In genomic region chr6:35318200-35318844, GRCh38 we compare ENCODE assay signal across 8 cellular contexts. TPM values are rescaled to one million over a fixed set of nuclear protein-coding genes. Genes with fewer than 3 reads are reported as not detected.
DNase-seq lines count a peak whose midpoint lies in the region; ATAC-seq, FAIRE-seq and TF ChIP-seq lines count a peak whose summit lies in the region.

No MANE protein-coding gene starts in this region.

- H3K27ac ChIP-seq in astrocyte (ENCODE audit: low read depth, low read length) (no peak overlapping the region), right atrium auricular region (peak overlapping the region; percentile 43 to 49), OCI-LY7 (ENCODE audit: low read depth, low read length, poor library complexity, severe bottlenecking) (no peak overlapping the region)

- no TSS peak for BruUV-seq in OCI-LY7 (replicated peaks; lab: Mats Ljungman, UMichigan)

- H3K4me1 Mint-ChIP-seq in astrocyte (ENCODE audit: low read depth, unreplicated experiment) (peaks cover 1% of the 10 kb centered on the region), progenitor cell of endocrine pancreas (ENCODE audit: low read depth) (peaks cover 13% of the 10 kb centered on the region)

- H3K4me1 ChIP-seq in astrocyte (ENCODE audit: insufficient read depth, low read length) = peaks cover 9% of the 10 kb centered on the region
- peaks cover 0 to 14% of the 10 kb centered on the region in 2 donors for H3K4me1 ChIP-seq in right atrium auricular region
- H3K4me1 ChIP-seq in OCI-LY7 (ENCODE audit: insufficient read depth, low read length, poor library complexity, severe bottlenecking) = peaks cover 7% of the 10 kb centered on the region

- H3K27me3 Mint-ChIP-seq in astrocyte (ENCODE audit: low read depth, unreplicated experiment) = peaks cover 37% of the 10 kb centered on the region
- H3K27me3 Mint-ChIP-seq in progenitor cell of endocrine pancreas = peaks cover 33% of the 10 kb centered on the region

- H3K9me2 ChIP-seq in OCI-LY7 (ENCODE audit: insufficient read depth, low read length) = no peaks in the 10 kb centered on the region

- peaks cover 10% of the 10 kb centered on the region for H3K36me3 Mint-ChIP-seq in astrocyte (ENCODE audit: low read depth, unreplicated experiment)
- H3K36me3 Mint-ChIP-seq in progenitor cell of endocrine pancreas (ENCODE audit: insufficient read depth) = peaks cover 1% of the 10 kb centered on the region

- H3K9ac ChIP-seq in astrocyte (ENCODE audit: low read length) = peak overlapping the region; percentile 63

- no peaks in the 10 kb centered on the region for H4K20me1 ChIP-seq in astrocyte (ENCODE audit: insufficient read depth, low read length)
- no peaks in the 10 kb centered on the region for H4K20me1 ChIP-seq in OCI-LY7 (ENCODE audit: insufficient read depth, low read length)

- intact Hi-C loops in OCI-LY7 (cut with micrococcal nuclease; ENCODE audit: unreplicated experiment) = no loop called here

- H3K36me3 ChIP-seq in astrocyte (ENCODE audit: insufficient read depth, low read length) (no peaks in the 10 kb centered on the region), right atrium auricular region (no peaks in the 10 kb centered on the region), OCI-LY7 (ENCODE audit: insufficient read depth, low read length) (peaks cover 71% of the 10 kb centered on the region)

- no peak for TF ChIP-seq CTCF in astrocyte (IDR thresholded peaks at IDR 0.05; ENCODE audit: insufficient read depth, low read depth, low read length)
- no peak for TF ChIP-seq CTCF in right atrium auricular region (IDR thresholded peaks at IDR 0.05)
- no peak for TF ChIP-seq CTCF in progenitor cell of endocrine pancreas (IDR thresholded peaks at IDR 0.05; ENCODE audit: unreplicated experiment)
- no peak for TF ChIP-seq CTCF in OCI-LY7 (conservative IDR thresholded peaks at IDR 0.05; ENCODE audit: low read length)

- peaks cover 10% of the 10 kb centered on the region for H3K27me3 ChIP-seq in astrocyte (ENCODE audit: insufficient read depth, low read length)
- H3K27me3 ChIP-seq in right atrium auricular region = no peaks in the 10 kb centered on the region

- peak overlapping the region; percentile 79 for H2AFZ ChIP-seq in astrocyte (ENCODE audit: low read depth, low read length)
- H2AFZ ChIP-seq in OCI-LY7 (ENCODE audit: low read length) = no peak overlapping the region

- H3K4me3 ChIP-seq in astrocyte (ENCODE audit: insufficient read depth, low read depth, low read length) (peak overlapping the region; percentile 63), right atrium auricular region (peak overlapping the region; percentile 46 to 60), OCI-LY7 (ENCODE audit: low read depth, low read length, poor library complexity, severe bottlenecking) (no peak overlapping the region)

- H3K9me3 Mint-ChIP-seq in astrocyte (ENCODE audit: unreplicated experiment) (no peaks in the 10 kb centered on the region), progenitor cell of endocrine pancreas (ENCODE audit: low read depth) (no peaks in the 10 kb centered on the region)

- H3K27ac Mint-ChIP-seq in astrocyte (ENCODE audit: unreplicated experiment) (peak overlapping the region; percentile 47), progenitor cell of endocrine pancreas (peak overlapping the region; percentile 34)

- no peak for ATAC-seq in GM19328 (IDR thresholded peaks at IDR 0.05; ENCODE audit: unreplicated experiment)

- POLR2A ChIA-PET in OCI-LY7 (lab: Charles Lee) = interaction anchor here (0.6 kb wide), 1 partner anchor 11 kb away, joined by 3 read pairs; no protein-coding TSS in a partner anchor

- CTCF ChIA-PET in OCI-LY7 (lab: Charles Lee; ENCODE audit: unreplicated experiment) = no interaction called here

- peak; percentile 88 for DNase-seq in DMS114 treated with DMSO at 0.1 percent for 48 hours (lab: John Stamatoyannopoulos, UW; ENCODE audit: unreplicated experiment)
- peak; percentile 56 for DNase-seq in NCI-H1694 (lab: John Stamatoyannopoulos, UW)
- peak; percentile 58 for DNase-seq in astrocyte (ENCODE audit: low read depth)
- DNase-seq in right atrium auricular region (ENCODE audit: low spot score) = peak; percentile 69
- DNase-seq in progenitor cell of endocrine pancreas (ENCODE audit: low spot score, unreplicated experiment) = peak; percentile 92
- no peak for DNase-seq in cortex of kidney (lab: John Stamatoyannopoulos, UW)
- DNase-seq in OCI-LY7 (ENCODE audit: low spot score) = no peak

- peak overlapping the region; percentile 86 for H3K4me3 Mint-ChIP-seq in astrocyte (ENCODE audit: unreplicated experiment)
- peak overlapping the region; percentile 84 for H3K4me3 Mint-ChIP-seq in progenitor cell of endocrine pancreas (ENCODE audit: low read depth)

- H3K79me2 ChIP-seq in astrocyte (ENCODE audit: insufficient read depth, low read length) (no peaks in the 10 kb centered on the region), OCI-LY7 (ENCODE audit: insufficient read depth, low read depth, low read length) (no peaks in the 10 kb centered on the region)

- H3K4me2 ChIP-seq in astrocyte (ENCODE audit: low read length) (peak overlapping the region; percentile 88), OCI-LY7 (ENCODE audit: low read length) (no peak overlapping the region)

- no peak for FAIRE-seq in astrocyte (lab: Jason Lieb, UNC)

- H3K9me3 ChIP-seq in astrocyte (ENCODE audit: insufficient read depth, low read depth, low read length) (no peaks in the 10 kb centered on the region), right atrium auricular region (no peaks in the 10 kb centered on the region), OCI-LY7 (ENCODE audit: low read length) (no peaks in the 10 kb centered on the region)

RNA-seq across cellular contexts. Expression of gene DEF6, which starts 20.7 kb away (rescaled TPM):
- total RNA-seq in astrocyte = 2.2 and 3.3 TPM in 2 replicates
- total RNA-seq in right atrium auricular region = 1 to 10 TPM; 1.4 to 2.2 TPM
- total RNA-seq in progenitor cell of endocrine pancreas = 5.7 and 5.9 TPM in 2 replicates
- 56.8 and 60.0 TPM in 2 replicates for total RNA-seq in OCI-LY7 (2014; rRNA removed; shearing (Covaris generic))
- 53.7 and 53.8 TPM in 2 replicates for total RNA-seq in OCI-LY7 (2022)

RNA-seq across cellular contexts. Expression of gene PPARD, which starts 24.0 kb away (rescaled TPM):
- total RNA-seq in astrocyte (9.9 and 11.3 TPM in 2 replicates), right atrium auricular region (10 to 100 TPM; 11.0 to 14.8 TPM), progenitor cell of endocrine pancreas (13.9 and 14.0 TPM in 2 replicates), OCI-LY7 (2022) (11.9 and 13.1 TPM in 2 replicates)
- total RNA-seq in OCI-LY7 (2014; rRNA removed; shearing (Covaris generic)) = 4.6 and 6.1 TPM in 2 replicates

RNA-seq across cellular contexts. Expression of gene ZNF76, which starts 58.8 kb away (rescaled TPM):
- 12.7 and 13.5 TPM in 2 replicates for total RNA-seq in astrocyte
- total RNA-seq in right atrium auricular region = 10 to 100 TPM; 25.4 to 26.0 TPM
- 61.2 and 61.7 TPM in 2 replicates for total RNA-seq in progenitor cell of endocrine pancreas
- 29.6 and 31.0 TPM in 2 replicates for total RNA-seq in OCI-LY7 (2014; rRNA removed; shearing (Covaris generic))
- total RNA-seq in OCI-LY7 (2022) = 59.5 and 65.4 TPM in 2 replicates

Comparison
In these comparisons a context has a peak if more than half of its experiments do, and no peak if none do; other contexts are left out.
1. DNase-seq: peak in DMS114 treated with DMSO at 0.1 percent for 48 hours (single experiment), NCI-H1694 (single experiment), astrocyte (single experiment), right atrium auricular region (single experiment) and progenitor cell of endocrine pancreas (single experiment); none in cortex of kidney (single experiment) and OCI-LY7 (single experiment).
2. H3K27ac ChIP-seq: peak in right atrium auricular region (2 of 2); none in astrocyte (single experiment) and OCI-LY7 (single experiment).